Comparison of ENCODE assay signal across 11 cellular contexts in the genomic region with DNA sequence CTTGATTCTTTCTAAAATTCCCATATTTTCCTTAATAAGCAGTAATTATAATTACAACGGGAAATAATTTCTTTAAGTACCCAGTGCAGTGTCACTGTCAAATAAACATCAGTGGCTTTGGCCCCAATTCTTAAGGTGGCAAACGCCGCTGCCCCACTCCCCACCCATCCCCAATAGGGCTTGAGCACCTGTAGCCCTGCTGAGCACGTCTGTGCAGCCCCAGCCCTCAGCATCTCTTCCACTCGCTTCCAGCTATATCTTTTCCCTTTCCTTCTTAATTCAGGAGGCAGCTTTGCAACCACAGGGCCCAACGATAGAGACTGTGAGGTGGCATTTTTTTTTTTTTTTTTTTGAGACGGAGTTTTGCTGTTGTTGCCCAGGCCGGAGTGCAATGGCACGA. TPM values are rescaled to one million over a fixed set of nuclear protein-coding genes. Genes with fewer than 3 reads are reported as not detected.
A peak's percentile ranks its signal among the peaks of the same experiment; 100 is the strongest.
DNase-seq lines count a peak whose midpoint lies in the region; ATAC-seq lines count a peak whose summit lies in the region.
"Had no signal": no experiment of that assay in that cellular context is flagged by ENCODE, and none has a peak within 500 bp of the region (broad histone marks: within the 10 kb centered on the region; RNA-seq: fewer than 3 reads in every experiment).

No MANE protein-coding gene starts in this region.

- peak; percentile 16 for DNase-seq in activated T-cell treated with anti-CD3 and anti-CD28 coated beads, Interleukin-2, amount 50 U/mL, for 1 hour
- no peak for DNase-seq in activated T-cell treated with anti-CD3 and anti-CD28 coated beads for 4 hours
- peak; percentile 22 for DNase-seq in stimulated activated CD8-positive, alpha-beta memory T cell treated with anti-CD3 and anti-CD28 coated beads, Interleukin-4, amount 100 ng/mL, for 48 hours
- no peak for DNase-seq in hippocampal formation (lab: John Stamatoyannopoulos, UW)
- no peak for DNase-seq in NCI-H1930 (lab: John Stamatoyannopoulos, UW)
- DNase-seq: HCEC 1CT, kidney glomerular epithelial cell, MV-4-11 had no signal

- ATAC-seq in activated T-helper 17 cell treated with anti-CD3 and anti-CD28 coated beads, Interleukin-2, amount 50 U/mL, for 72 hours (replicated peaks) = no peak
- ATAC-seq: SK-N-SH treated with all-trans-retinoic acid at 6 μM for 48 hours, WTC11 had no signal

- H3K36me3 Mint-ChIP-seq in activated T-helper 17 cell treated with anti-CD3 and anti-CD28 coated beads, Interleukin-2, amount 50 U/mL, for 72 hours (ENCODE audit: low read depth) = peaks cover 100% of the 10 kb centered on the region

- H3K9me3 Mint-ChIP-seq in activated T-helper 17 cell treated with anti-CD3 and anti-CD28 coated beads, Interleukin-2, amount 50 U/mL, for 72 hours = no peaks in the 10 kb centered on the region
- H3K9me3 Mint-ChIP-seq: WTC11 had no signal

- H3K4me1 Mint-ChIP-seq in activated T-helper 17 cell treated with anti-CD3 and anti-CD28 coated beads, Interleukin-2, amount 50 U/mL, for 72 hours = peaks cover 72% of the 10 kb centered on the region
- H3K4me1 Mint-ChIP-seq: WTC11 had no signal

- peak overlapping the region; percentile 74 for H3K27ac Mint-ChIP-seq in activated T-helper 17 cell treated with anti-CD3 and anti-CD28 coated beads, Interleukin-2, amount 50 U/mL, for 72 hours
- H3K27ac Mint-ChIP-seq: WTC11 had no signal

- H3K4me3 Mint-ChIP-seq in activated T-helper 17 cell treated with anti-CD3 and anti-CD28 coated beads, Interleukin-2, amount 50 U/mL, for 72 hours = peak overlapping the region; percentile 83
- H3K4me3 Mint-ChIP-seq: WTC11 had no signal

- H3K27me3 Mint-ChIP-seq in activated T-helper 17 cell treated with anti-CD3 and anti-CD28 coated beads, Interleukin-2, amount 50 U/mL, for 72 hours = no peaks in the 10 kb centered on the region

RNA-seq across cellular contexts. Expression of a gene that starts 9.0 kb away (rescaled TPM):
- total RNA-seq in activated T-helper 17 cell treated with anti-CD3 and anti-CD28 coated beads, Interleukin-2, amount 50 U/mL, for 72 hours = 100 to 1,000 TPM in 1 of 2 donors, 10 to 100 TPM in 1; 84.6 to 112 TPM

RNA-seq across cellular contexts. Expression of a gene that starts 15.7 kb away (rescaled TPM):
- 100 to 1,000 TPM in 1 of 2 donors, 10 to 100 TPM in 1; 89.9 to 159 TPM for total RNA-seq in activated T-helper 17 cell treated with anti-CD3 and anti-CD28 coated beads, Interleukin-2, amount 50 U/mL, for 72 hours

RNA-seq across cellular contexts. Expression of a gene that starts 23.8 kb away (rescaled TPM):
- 100 to 1,000 TPM in 1 of 2 donors, 10 to 100 TPM in 1; 81.1 to 106 TPM for total RNA-seq in activated T-helper 17 cell treated with anti-CD3 and anti-CD28 coated beads, Interleukin-2, amount 50 U/mL, for 72 hours

RNA-seq across cellular contexts. Expression of a gene that starts 29.2 kb away (rescaled TPM):
- under 1 TPM; 0.30 to 0.93 TPM for total RNA-seq in activated T-helper 17 cell treated with anti-CD3 and anti-CD28 coated beads, Interleukin-2, amount 50 U/mL, for 72 hours
- total RNA-seq: WTC11 had no signal

RNA-seq across cellular contexts. Expression of a gene that starts 33.0 kb away (rescaled TPM):
- 10 to 100 TPM; 22.8 to 25.2 TPM for total RNA-seq in activated T-helper 17 cell treated with anti-CD3 and anti-CD28 coated beads, Interleukin-2, amount 50 U/mL, for 72 hours

Comparison
In these comparisons a context has a peak if more than half of its experiments do, and no peak if none do; other contexts are left out.
1. DNase-seq: peak in activated T-cell treated with anti-CD3 and anti-CD28 coated beads, Interleukin-2, amount 50 U/mL, for 1 hour (single experiment) and stimulated activated CD8-positive, alpha-beta memory T cell treated with anti-CD3 and anti-CD28 coated beads, Interleukin-4, amount 100 ng/mL, for 48 hours (single experiment); none in activated T-cell treated with anti-CD3 and anti-CD28 coated beads for 4 hours (single experiment), hippocampal formation (0 of 2) and NCI-H1930 (0 of 2).